8 cellular contexts compared by ENCODE assay signal in the genomic region with DNA sequence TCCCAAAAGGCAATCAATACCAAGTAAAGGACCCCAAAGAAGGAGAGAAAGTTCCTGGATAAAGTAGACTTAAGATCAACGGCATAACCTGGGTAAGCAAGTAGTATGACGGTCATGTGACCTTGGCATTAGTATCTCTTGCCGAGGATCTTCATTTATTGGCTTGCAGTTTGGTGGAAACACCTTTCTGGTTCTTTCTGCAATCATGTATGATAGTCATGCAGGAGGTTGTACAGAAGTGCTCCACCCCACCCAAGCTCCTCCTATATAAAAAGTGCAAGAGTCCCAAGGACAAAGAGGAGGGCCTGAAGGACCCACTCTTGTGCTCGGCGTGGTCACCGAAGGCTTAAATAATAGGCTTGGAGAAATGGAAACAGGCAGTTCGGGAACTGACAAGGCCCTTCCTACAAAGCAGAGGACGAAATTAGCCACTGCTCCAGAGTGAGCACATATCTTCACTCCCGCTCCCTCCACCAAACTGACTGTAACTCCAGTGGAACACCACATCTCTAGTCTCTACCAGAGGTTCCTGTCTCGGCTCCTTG. TPM values are rescaled to one million over a fixed set of nuclear protein-coding genes. Genes with fewer than 3 reads are reported as not detected.
DNase-seq lines count a peak whose midpoint lies in the region; ATAC-seq, FAIRE-seq and TF ChIP-seq lines count a peak whose summit lies in the region.

No MANE protein-coding gene starts in this region.

- H3K9me3 ChIP-seq in BLaER1 (no peaks in the 10 kb centered on the region), HEK293 (ENCODE audit: control insufficient read depth, insufficient read depth, low read depth, low read length) (no peaks in the 10 kb centered on the region), mucosa of rectum (ENCODE audit: control insufficient read depth in 2 of 2, low read length in 2 of 2) (no peaks in the 10 kb centered on the region), upper lobe of left lung (no peaks in the 10 kb centered on the region)

- peak overlapping the region; percentile 94 for H3K4me2 ChIP-seq in BLaER1

- H3K4me1 ChIP-seq in BLaER1 (peaks cover 68% of the 10 kb centered on the region), HEK293 (ENCODE audit: control insufficient read depth, insufficient read depth, low read length) (peaks cover 4% of the 10 kb centered on the region; the same call in 1 of the 2 replicates), mucosa of rectum (ENCODE audit: control insufficient read depth in 2 of 2, insufficient read depth in 2 of 2, low read length in 2 of 2) (peaks cover 32 to 35% of the 10 kb centered on the region in 2 donors), upper lobe of left lung (peaks cover 32 to 53% (median 43%) of the 10 kb centered on the region in 4 donors)

- FAIRE-seq in HTR-8/SVneo (lab: Jason Lieb, UNC), result no peak

- TF ChIP-seq CTCF in HEK293 (tag by site-specific recombination; IDR thresholded peaks at IDR 0.05), result no peak
- TF ChIP-seq CTCF in upper lobe of left lung (IDR thresholded peaks at IDR 0.05), result no peak

- POLR2A ChIA-PET in HEK293 (lab: Yijun Ruan, JAX), result interaction anchor here (0.5 to 2.8 kb wide), 13 partner anchors 8 to 470 kb away, joined by 3 to 13 read pairs (median 4); partner anchors contain the start of genes PA2G4, RNF41, STAT2 and ZC3H10

- H3K4me3 ChIP-seq in BLaER1 (peak overlapping the region; percentile 86), HEK293 (ENCODE audit: low read depth, low read length) (peak overlapping the region; percentile 92), mucosa of rectum (ENCODE audit: low read length in 2 of 2) (peak overlapping the region; percentile 85 to 88), upper lobe of left lung (peak overlapping the region; percentile 66 to 93 (median 86))

- H3K36me3 ChIP-seq in BLaER1 (peaks cover 38% of the 10 kb centered on the region), HEK293 (ENCODE audit: control insufficient read depth in 2 of 2, insufficient read depth in 1 of 2, low read length in 2 of 2) (peaks cover 24 to 44% of the 10 kb centered on the region in 2 experiments; a peak in 2 of 3 replicates), mucosa of rectum (ENCODE audit: control insufficient read depth in 2 of 2, insufficient read depth in 2 of 2, low read length in 2 of 2) (peaks cover 6 to 9% of the 10 kb centered on the region in 2 donors), upper lobe of left lung (peaks cover 0 to 21% (median 2%) of the 10 kb centered on the region in 4 donors)

- H3K9ac ChIP-seq in BLaER1 (peak overlapping the region; percentile 93), mucosa of rectum (ENCODE audit: low read depth in 1 of 2, low read length in 2 of 2) (peak overlapping the region; percentile 77 to 79)

- DNase-seq in T-helper 1 cell, result peak in 4 of 5 donors; percentile 3 to 43 (median 20)
- DNase-seq in effector CD8-positive, alpha-beta T cell (lab: John Stamatoyannopoulos, UW), result peak; percentile 19
- DNase-seq in upper lobe of left lung, result peak in 1 of 2 donors; percentile 25
- no peak for DNase-seq in HTR-8/SVneo (ENCODE audit: insufficient read length, low spot score)
- DNase-seq in NCI-H524 treated with DMSO at 0.1 percent for 48 hours (lab: John Stamatoyannopoulos, UW), result no peak

- no peak for TF ChIP-seq EP300 in upper lobe of left lung (IDR thresholded peaks at IDR 0.05)

- H4K20me1 ChIP-seq in BLaER1, result peaks cover 54% of the 10 kb centered on the region

- WGBS in upper lobe of left lung, 2 donors, result 1 to 2% methylated on average over 10 of the region's 10 CpGs

- peak overlapping the region; percentile 90 for H3K27ac ChIP-seq in BLaER1
- peak overlapping the region; percentile 89 for H3K27ac ChIP-seq in HEK293 (ENCODE audit: extremely low read depth, low read depth, low read length)
- peak overlapping the region; percentile 93 to 98 for H3K27ac ChIP-seq in mucosa of rectum (ENCODE audit: low read depth in 2 of 2, low read length in 2 of 2)
- H3K27ac ChIP-seq in upper lobe of left lung, result peak overlapping the region; percentile 93 to 95 (median 94)

- no peaks in the 10 kb centered on the region for H3K27me3 ChIP-seq in BLaER1
- H3K27me3 ChIP-seq in mucosa of rectum (ENCODE audit: control insufficient read depth in 2 of 2, insufficient read depth in 2 of 2, low read length in 2 of 2), result no peaks in the 10 kb centered on the region
- H3K27me3 ChIP-seq in upper lobe of left lung, result no peaks in the 10 kb centered on the region

- TF ChIP-seq POLR2A in upper lobe of left lung (IDR thresholded peaks at IDR 0.05), result no peak

- CTCF ChIA-PET in HEK293 (lab: Yijun Ruan, JAX), result interaction anchor here (0.8 to 2.6 kb wide), 4 partner anchors 9 to 165 kb away, joined by 3 to 6 read pairs (median 4); partner anchors contain the start of gene ANKRD52

- ATAC-seq in upper lobe of left lung (ENCODE audit: low FRiP score in 2 of 2), result peak; percentile 0 to 7

TF ChIP-seq in HEK293, 187 proteins besides CTCF, POLR2A, EP300 and RAD21:
- TF ChIP-seq ZBTB20 (tag by site-specific recombination; IDR thresholded peaks at IDR 0.05), result no peak
- peak; percentile 75 for TF ChIP-seq ZNF335 (tag by site-specific recombination; conservative IDR thresholded peaks at IDR 0.05)
- no peak for TF ChIP-seq ZNF830 (tag by site-specific recombination; IDR thresholded peaks at IDR 0.05; ENCODE audit: low read depth)
- TF ChIP-seq ZBTB17 (tag by site-specific recombination; IDR thresholded peaks at IDR 0.05), result no peak
- no peak for TF ChIP-seq ZNF518A (tag by site-specific recombination; conservative IDR thresholded peaks at IDR 0.05; ENCODE audit: low read depth)
- no peak for TF ChIP-seq GLI4 (tag by site-specific recombination; IDR thresholded peaks at IDR 0.05)
- 0 out of 2 replicates have a peak, but pooled peaks have one; percentile 0 for TF ChIP-seq ZBTB21 (tag by site-specific recombination; IDR thresholded peaks at IDR 0.05)
- TF ChIP-seq ZNF449 (tag by site-specific recombination; IDR thresholded peaks at IDR 0.05), result no peak; the same call in 1 of the 2 replicates
- no peak for TF ChIP-seq ZNF10 (tag by site-specific recombination; IDR thresholded peaks at IDR 0.05)
- peak; percentile 59; the same call in 1 of the 2 replicates for TF ChIP-seq ZNF660 (tag by site-specific recombination; IDR thresholded peaks at IDR 0.05)
- no peak for TF ChIP-seq MEIS1 (CRISPR knock-in tag; IDR thresholded peaks at IDR 0.05; ENCODE audit: borderline replicate concordance)

RNA-seq across cellular contexts. Expression of gene CS, which starts 0.8 kb away (rescaled TPM):
- 100 to 1,000 TPM in 5 of 6 donors, 10 to 100 TPM in 1; 99.9 to 201 (median 151) TPM for total RNA-seq in upper lobe of left lung

RNA-seq across cellular contexts. Expression of gene CNPY2, which starts 16.4 kb away (rescaled TPM):
- total RNA-seq in upper lobe of left lung, result 100 to 1,000 TPM in 1 of 6 donors, 10 to 100 TPM in 5; 50.3 to 105 (median 61.4) TPM

RNA-seq across cellular contexts. Expression of gene COQ10A, which starts 32.6 kb away (rescaled TPM):
- total RNA-seq in upper lobe of left lung, result 10 to 100 TPM; 12.8 to 26.3 (median 17.5) TPM

RNA-seq across cellular contexts. Expression of gene PAN2, which starts 34.4 kb away (rescaled TPM):
- total RNA-seq in upper lobe of left lung, result 100 to 1,000 TPM in 1 of 6 donors, 10 to 100 TPM in 5; 19.5 to 227 (median 74.4) TPM

RNA-seq across cellular contexts. Expression of gene IL23A, which starts 39.3 kb away (rescaled TPM):
- total RNA-seq in upper lobe of left lung, result 1 to 10 TPM in 1 of 6 donors, under 1 TPM in 1, not detected in 4; 0.81 to 1.1 TPM

Comparison
In these comparisons a context has a peak if more than half of its experiments do, and no peak if none do; other contexts are left out.
1. DNase-seq: peak in T-helper 1 cell (4 of 5) and effector CD8-positive, alpha-beta T cell (single experiment); none in HTR-8/SVneo (single experiment) and NCI-H524 treated with DMSO at 0.1 percent for 48 hours (single experiment).
2. Peak in every context shown above with its lines, with median percentiles within 50 percentile points of each other: H3K27ac ChIP-seq and H3K4me3 ChIP-seq.